1 cellular context compared by ENCODE assay signal in the genomic region with DNA sequence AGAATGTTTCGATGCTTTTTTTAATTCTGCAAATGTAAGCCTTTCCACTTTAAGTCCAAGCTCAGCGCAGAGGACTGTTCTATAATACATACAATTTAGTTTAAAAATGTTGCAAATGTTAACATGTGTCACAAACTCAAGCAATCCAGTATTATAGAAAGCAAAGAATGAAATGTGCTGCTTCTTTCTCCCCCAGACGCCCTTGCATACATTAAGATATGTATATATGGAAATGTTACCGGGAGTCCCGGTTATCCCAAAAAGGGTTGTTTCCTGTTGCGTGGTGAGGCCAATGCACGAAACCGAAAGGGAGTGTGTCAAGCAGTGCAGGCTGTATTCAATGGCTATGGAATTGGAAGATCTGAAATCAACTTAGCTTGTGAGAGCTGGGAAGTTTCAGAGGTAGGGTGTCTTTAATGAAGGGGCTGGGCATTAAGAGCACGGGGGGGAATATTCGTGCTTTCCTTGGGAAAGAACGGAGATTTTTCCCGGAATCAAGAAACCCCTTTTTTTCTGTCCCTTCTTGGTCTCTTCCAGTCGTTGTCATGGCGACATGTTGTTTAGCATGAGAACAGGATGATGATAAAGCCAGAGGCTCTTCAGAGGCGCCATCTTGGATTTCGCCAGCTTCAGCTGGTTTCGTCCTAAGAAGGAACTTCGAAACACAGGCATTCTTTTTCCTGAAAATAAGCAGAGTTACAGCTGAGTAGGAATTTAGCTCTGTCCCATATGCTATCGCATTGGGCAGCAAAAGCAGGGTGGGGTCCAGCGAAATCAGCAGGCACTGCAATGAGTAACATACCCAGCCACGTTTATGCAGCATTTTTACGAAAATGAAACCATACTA.
TF ChIP-seq lines count a peak whose summit lies in the region.

No MANE protein-coding gene starts in this region.

TF ChIP-seq in K562, 482 proteins besides CTCF, POLR2A, EP300 and RAD21 (continued from another document and continues in another):
- TF ChIP-seq, protein P1, sequence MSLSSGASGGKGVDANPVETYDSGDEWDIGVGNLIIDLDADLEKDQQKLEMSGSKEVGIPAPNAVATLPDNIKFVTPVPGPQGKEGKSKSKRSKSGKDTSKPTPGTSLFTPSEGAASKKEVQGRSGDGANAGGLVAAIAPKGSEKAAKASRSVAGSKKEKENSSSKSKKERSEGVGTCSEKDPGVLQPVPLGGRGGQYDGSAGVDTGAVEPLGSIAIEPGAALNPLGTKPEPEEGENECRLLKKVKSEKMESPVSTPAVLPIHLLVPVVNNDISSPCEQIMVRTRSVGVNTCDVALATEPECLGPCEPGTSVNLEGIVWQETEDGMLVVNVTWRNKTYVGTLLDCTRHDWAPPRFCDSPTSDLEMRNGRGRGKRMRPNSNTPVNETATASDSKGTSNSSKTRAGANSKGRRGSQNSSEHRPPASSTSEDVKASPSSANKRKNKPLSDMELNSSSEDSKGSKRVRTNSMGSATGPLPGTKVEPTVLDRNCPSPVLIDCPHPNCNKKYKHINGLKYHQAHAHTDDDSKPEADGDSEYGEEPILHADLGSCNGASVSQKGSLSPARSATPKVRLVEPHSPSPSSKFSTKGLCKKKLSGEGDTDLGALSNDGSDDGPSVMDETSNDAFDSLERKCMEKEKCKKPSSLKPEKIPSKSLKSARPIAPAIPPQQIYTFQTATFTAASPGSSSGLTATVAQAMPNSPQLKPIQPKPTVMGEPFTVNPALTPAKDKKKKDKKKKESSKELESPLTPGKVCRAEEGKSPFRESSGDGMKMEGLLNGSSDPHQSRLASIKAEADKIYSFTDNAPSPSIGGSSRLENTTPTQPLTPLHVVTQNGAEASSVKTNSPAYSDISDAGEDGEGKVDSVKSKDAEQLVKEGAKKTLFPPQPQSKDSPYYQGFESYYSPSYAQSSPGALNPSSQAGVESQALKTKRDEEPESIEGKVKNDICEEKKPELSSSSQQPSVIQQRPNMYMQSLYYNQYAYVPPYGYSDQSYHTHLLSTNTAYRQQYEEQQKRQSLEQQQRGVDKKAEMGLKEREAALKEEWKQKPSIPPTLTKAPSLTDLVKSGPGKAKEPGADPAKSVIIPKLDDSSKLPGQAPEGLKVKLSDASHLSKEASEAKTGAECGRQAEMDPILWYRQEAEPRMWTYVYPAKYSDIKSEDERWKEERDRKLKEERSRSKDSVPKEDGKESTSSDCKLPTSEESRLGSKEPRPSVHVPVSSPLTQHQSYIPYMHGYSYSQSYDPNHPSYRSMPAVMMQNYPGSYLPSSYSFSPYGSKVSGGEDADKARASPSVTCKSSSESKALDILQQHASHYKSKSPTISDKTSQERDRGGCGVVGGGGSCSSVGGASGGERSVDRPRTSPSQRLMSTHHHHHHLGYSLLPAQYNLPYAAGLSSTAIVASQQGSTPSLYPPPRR (CRISPR knock-in tag; IDR thresholded peaks at IDR 0.05; ENCODE audit: borderline replicate concordance) = 0 out of 2 replicates have a peak, but pooled peaks have one; percentile 9
- TF ChIP-seq, protein P2, sequence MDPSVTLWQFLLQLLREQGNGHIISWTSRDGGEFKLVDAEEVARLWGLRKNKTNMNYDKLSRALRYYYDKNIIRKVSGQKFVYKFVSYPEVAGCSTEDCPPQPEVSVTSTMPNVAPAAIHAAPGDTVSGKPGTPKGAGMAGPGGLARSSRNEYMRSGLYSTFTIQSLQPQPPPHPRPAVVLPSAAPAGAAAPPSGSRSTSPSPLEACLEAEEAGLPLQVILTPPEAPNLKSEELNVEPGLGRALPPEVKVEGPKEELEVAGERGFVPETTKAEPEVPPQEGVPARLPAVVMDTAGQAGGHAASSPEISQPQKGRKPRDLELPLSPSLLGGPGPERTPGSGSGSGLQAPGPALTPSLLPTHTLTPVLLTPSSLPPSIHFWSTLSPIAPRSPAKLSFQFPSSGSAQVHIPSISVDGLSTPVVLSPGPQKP (CRISPR knock-in tag; IDR thresholded peaks at IDR 0.05) = no peak
- TF ChIP-seq DPF2 (IDR thresholded peaks at IDR 0.05) (no peak; the same call in 1 of the 2 replicates), RFX5 (IDR thresholded peaks at IDR 0.05; ENCODE audit: low read depth, low read length) (no peak), SMARCE1 (IDR thresholded peaks at IDR 0.05) (0 out of 2 replicates have a peak, but pooled peaks have one; percentile 49), U2AF2 (optimal IDR thresholded peaks at IDR 0.05; ENCODE audit: low read depth, low read length) (no peak), ZNF197 (CRISPR knock-in tag; IDR thresholded peaks at IDR 0.05; ENCODE audit: low read depth) (0 out of 2 replicates have a peak, but pooled peaks have one; percentile 46), HDAC2 (IDR thresholded peaks at IDR 0.05) (peak; percentile 81), ZNF583 (CRISPR knock-in tag; IDR thresholded peaks at IDR 0.05) (no peak), PHF20 (IDR thresholded peaks at IDR 0.05; ENCODE audit: partially characterized antibody) (no peak), L3MBTL2 (IDR thresholded peaks at IDR 0.05) (no peak; the same call in 1 of the 2 replicates), SREBF2 (CRISPR knock-in tag; IDR thresholded peaks at IDR 0.05) (no peak), CBX1 (IDR thresholded peaks at IDR 0.05; ENCODE audit: low read depth) (no peak), ZFP36 (IDR thresholded peaks at IDR 0.05; ENCODE audit: low read depth, low read length, partially characterized antibody) (peak; percentile 84), RUNX1 (IDR thresholded peaks at IDR 0.05; ENCODE audit: low read depth) (no peak), TARDBP (IDR thresholded peaks at IDR 0.05) (peak; percentile 80; the same call in 1 of the 2 replicates), TEAD1 (CRISPR knock-in tag; IDR thresholded peaks at IDR 0.05) (peak in 1 of 2 experiments; percentile 75; a peak in 3 of 4 replicates), MECOM (CRISPR knock-in tag; IDR thresholded peaks at IDR 0.05) (0 out of 2 replicates have a peak, but pooled peaks have one; percentile 3), GABPA (tag; conservative IDR thresholded peaks at IDR 0.05; ENCODE audit: low read depth) (peak; percentile 51), MXI1 (IDR thresholded peaks at IDR 0.05; ENCODE audit: low read depth, low read length) (peak; percentile 98), ATF7 (IDR thresholded peaks at IDR 0.05) (peak; percentile 100), ZNF146 (CRISPR knock-in tag; IDR thresholded peaks at IDR 0.05; ENCODE audit: unreplicated experiment) (no peak), POLR2AphosphoS5 (IDR thresholded peaks at IDR 0.05; ENCODE audit: control insufficient read depth, insufficient read depth, low read depth, low read length) (peak; percentile 87), SRSF1 (IDR thresholded peaks at IDR 0.05; ENCODE audit: low read depth, low read length) (no peak), ZNF408 (CRISPR knock-in tag; IDR thresholded peaks at IDR 0.05; ENCODE audit: low read depth) (no peak), ZBTB8A (IDR thresholded peaks at IDR 0.05; ENCODE audit: partially characterized antibody) (no peak), MCM3 (IDR thresholded peaks at IDR 0.05) (no peak), BRCA1 (IDR thresholded peaks at IDR 0.05) (no peak), BRCA1 (CRISPR knock-in tag; IDR thresholded peaks at IDR 0.05) (no peak), TEAD4 (IDR thresholded peaks at IDR 0.05; ENCODE audit: low read length) (peak; percentile 63; the same call in 1 of the 2 replicates), TEAD4 (CRISPR knock-in tag; IDR thresholded peaks at IDR 0.05; ENCODE audit: borderline replicate concordance) (no peak), TCF3 (CRISPR knock-in tag; IDR thresholded peaks at IDR 0.05) (no peak), ZNF165 (CRISPR knock-in tag; IDR thresholded peaks at IDR 0.05; ENCODE audit: borderline replicate concordance) (no peak), HSF4 (CRISPR knock-in tag; IDR thresholded peaks at IDR 0.05; ENCODE audit: borderline replicate concordance) (no peak), ZNF239 (CRISPR knock-in tag; IDR thresholded peaks at IDR 0.05) (no peak), KAT2B (IDR thresholded peaks at IDR 0.05; ENCODE audit: low read depth, low read length) (peak; percentile 2), KDM1A (IDR thresholded peaks at IDR 0.05) (peak in 1 of 2 experiments; percentile 55; a peak in 1 of 4 replicates), PML (IDR thresholded peaks at IDR 0.05; ENCODE audit: low read length) (peak; percentile 46; the same call in 1 of the 2 replicates)
- TF ChIP-seq, protein P3, sequence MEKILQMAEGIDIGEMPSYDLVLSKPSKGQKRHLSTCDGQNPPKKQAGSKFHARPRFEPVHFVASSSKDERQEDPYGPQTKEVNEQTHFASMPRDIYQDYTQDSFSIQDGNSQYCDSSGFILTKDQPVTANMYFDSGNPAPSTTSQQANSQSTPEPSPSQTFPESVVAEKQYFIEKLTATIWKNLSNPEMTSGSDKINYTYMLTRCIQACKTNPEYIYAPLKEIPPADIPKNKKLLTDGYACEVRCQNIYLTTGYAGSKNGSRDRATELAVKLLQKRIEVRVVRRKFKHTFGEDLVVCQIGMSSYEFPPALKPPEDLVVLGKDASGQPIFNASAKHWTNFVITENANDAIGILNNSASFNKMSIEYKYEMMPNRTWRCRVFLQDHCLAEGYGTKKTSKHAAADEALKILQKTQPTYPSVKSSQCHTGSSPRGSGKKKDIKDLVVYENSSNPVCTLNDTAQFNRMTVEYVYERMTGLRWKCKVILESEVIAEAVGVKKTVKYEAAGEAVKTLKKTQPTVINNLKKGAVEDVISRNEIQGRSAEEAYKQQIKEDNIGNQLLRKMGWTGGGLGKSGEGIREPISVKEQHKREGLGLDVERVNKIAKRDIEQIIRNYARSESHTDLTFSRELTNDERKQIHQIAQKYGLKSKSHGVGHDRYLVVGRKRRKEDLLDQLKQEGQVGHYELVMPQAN (IDR thresholded peaks at IDR 0.05; ENCODE audit: borderline replicate concordance) = 0 out of 2 replicates have a peak, but pooled peaks have one; percentile 26
- TF ChIP-seq, protein P4, sequence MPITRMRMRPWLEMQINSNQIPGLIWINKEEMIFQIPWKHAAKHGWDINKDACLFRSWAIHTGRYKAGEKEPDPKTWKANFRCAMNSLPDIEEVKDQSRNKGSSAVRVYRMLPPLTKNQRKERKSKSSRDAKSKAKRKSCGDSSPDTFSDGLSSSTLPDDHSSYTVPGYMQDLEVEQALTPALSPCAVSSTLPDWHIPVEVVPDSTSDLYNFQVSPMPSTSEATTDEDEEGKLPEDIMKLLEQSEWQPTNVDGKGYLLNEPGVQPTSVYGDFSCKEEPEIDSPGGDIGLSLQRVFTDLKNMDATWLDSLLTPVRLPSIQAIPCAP (CRISPR knock-in tag; IDR thresholded peaks at IDR 0.05; ENCODE audit: borderline replicate concordance) = no peak
- TF ChIP-seq, protein P5, sequence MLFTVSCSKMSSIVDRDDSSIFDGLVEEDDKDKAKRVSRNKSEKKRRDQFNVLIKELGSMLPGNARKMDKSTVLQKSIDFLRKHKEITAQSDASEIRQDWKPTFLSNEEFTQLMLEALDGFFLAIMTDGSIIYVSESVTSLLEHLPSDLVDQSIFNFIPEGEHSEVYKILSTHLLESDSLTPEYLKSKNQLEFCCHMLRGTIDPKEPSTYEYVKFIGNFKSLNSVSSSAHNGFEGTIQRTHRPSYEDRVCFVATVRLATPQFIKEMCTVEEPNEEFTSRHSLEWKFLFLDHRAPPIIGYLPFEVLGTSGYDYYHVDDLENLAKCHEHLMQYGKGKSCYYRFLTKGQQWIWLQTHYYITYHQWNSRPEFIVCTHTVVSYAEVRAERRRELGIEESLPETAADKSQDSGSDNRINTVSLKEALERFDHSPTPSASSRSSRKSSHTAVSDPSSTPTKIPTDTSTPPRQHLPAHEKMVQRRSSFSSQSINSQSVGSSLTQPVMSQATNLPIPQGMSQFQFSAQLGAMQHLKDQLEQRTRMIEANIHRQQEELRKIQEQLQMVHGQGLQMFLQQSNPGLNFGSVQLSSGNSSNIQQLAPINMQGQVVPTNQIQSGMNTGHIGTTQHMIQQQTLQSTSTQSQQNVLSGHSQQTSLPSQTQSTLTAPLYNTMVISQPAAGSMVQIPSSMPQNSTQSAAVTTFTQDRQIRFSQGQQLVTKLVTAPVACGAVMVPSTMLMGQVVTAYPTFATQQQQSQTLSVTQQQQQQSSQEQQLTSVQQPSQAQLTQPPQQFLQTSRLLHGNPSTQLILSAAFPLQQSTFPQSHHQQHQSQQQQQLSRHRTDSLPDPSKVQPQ (CRISPR knock-in tag; IDR thresholded peaks at IDR 0.05; ENCODE audit: borderline replicate concordance) = no peak
- TF ChIP-seq, protein P6, sequence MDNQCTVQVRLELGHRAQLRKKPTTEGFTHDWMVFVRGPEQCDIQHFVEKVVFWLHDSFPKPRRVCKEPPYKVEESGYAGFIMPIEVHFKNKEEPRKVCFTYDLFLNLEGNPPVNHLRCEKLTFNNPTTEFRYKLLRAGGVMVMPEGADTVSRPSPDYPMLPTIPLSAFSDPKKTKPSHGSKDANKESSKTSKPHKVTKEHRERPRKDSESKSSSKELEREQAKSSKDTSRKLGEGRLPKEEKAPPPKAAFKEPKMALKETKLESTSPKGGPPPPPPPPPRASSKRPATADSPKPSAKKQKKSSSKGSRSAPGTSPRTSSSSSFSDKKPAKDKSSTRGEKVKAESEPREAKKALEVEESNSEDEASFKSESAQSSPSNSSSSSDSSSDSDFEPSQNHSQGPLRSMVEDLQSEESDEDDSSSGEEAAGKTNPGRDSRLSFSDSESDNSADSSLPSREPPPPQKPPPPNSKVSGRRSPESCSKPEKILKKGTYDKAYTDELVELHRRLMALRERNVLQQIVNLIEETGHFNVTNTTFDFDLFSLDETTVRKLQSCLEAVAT (IDR thresholded peaks at IDR 0.05) = peak in 1 of 2 experiments; percentile 40; a peak in 2 of 4 replicates
- TF ChIP-seq, protein P7, sequence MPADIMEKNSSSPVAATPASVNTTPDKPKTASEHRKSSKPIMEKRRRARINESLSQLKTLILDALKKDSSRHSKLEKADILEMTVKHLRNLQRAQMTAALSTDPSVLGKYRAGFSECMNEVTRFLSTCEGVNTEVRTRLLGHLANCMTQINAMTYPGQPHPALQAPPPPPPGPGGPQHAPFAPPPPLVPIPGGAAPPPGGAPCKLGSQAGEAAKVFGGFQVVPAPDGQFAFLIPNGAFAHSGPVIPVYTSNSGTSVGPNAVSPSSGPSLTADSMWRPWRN (IDR thresholded peaks at IDR 0.05; ENCODE audit: low read depth) = no peak
- TF ChIP-seq, protein P8, sequence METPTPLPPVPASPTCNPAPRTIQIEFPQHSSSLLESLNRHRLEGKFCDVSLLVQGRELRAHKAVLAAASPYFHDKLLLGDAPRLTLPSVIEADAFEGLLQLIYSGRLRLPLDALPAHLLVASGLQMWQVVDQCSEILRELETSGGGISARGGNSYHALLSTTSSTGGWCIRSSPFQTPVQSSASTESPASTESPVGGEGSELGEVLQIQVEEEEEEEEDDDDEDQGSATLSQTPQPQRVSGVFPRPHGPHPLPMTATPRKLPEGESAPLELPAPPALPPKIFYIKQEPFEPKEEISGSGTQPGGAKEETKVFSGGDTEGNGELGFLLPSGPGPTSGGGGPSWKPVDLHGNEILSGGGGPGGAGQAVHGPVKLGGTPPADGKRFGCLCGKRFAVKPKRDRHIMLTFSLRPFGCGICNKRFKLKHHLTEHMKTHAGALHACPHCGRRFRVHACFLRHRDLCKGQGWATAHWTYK (CRISPR knock-in tag; IDR thresholded peaks at IDR 0.05) = no peak
